In the genomic region with DNA sequence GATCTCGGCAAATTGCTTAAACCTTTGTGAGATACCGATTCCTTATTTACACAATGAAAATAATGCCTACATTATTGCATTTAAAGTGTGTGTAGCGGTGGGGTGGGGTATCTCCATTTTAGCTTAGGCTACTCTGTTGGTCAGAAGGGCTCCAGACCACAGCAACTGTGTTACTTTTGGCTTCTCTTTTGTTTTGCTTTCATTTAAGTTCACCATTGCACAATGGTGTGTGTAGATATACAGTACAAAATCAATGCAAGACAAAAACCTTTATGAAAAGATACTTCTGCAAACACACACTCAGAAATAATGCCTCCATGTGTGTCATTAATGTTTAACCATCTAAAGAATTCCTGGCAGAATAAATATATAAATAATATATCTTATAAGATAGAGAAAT, we compare ENCODE assay signal across 19 cellular contexts.
DNase-seq lines count a peak whose midpoint lies in the region; ATAC-seq and TF ChIP-seq lines count a peak whose summit lies in the region.
"Had no signal": no experiment of that assay in that cellular context is flagged by ENCODE, and none has a peak within 500 bp of the region (broad histone marks: within the 10 kb centered on the region; RNA-seq: fewer than 3 reads in every experiment).

No MANE protein-coding gene starts in this region.

- TF ChIP-seq CTCF in GM23338 (conservative IDR thresholded peaks at IDR 0.05; ENCODE audit: low read depth in 2 of 2) = no peak
- TF ChIP-seq CTCF in fibroblast of mammary gland (conservative IDR thresholded peaks at IDR 0.05; ENCODE audit: control insufficient read depth, insufficient read depth, low read depth, low read length) = no peak

- peaks cover 2% of the 10 kb centered on the region for H3K27me3 Mint-ChIP-seq in GM23338 (ENCODE audit: insufficient read depth, low read depth, poor library complexity)
- H3K27me3 Mint-ChIP-seq: CD8-positive, alpha-beta memory T cell had no signal

- H3K4me3 Mint-ChIP-seq in GM23338 = no peak overlapping the region
- H3K4me3 Mint-ChIP-seq: CD8-positive, alpha-beta memory T cell had no signal

- H3K4me3 ChIP-seq in GM23338 = no peak overlapping the region
- no peak overlapping the region for H3K4me3 ChIP-seq in fibroblast of mammary gland (ENCODE audit: control insufficient read depth, low read depth, low read length)

- H3K36me3 ChIP-seq in GM23338 (ENCODE audit: insufficient read depth) = no peaks in the 10 kb centered on the region

- H3K9me3 Mint-ChIP-seq in GM23338 = no peaks in the 10 kb centered on the region; the same call in 2 of the 3 replicates
- H3K9me3 Mint-ChIP-seq: CD8-positive, alpha-beta memory T cell had no signal

- H2AFZ ChIP-seq in GM23338 = no peak overlapping the region

- H3K79me2 ChIP-seq in GM23338 (replicated peaks; ENCODE audit: insufficient read depth) = no peaks in the 10 kb centered on the region

- no peak for DNase-seq in GM23338 (ENCODE audit: low spot score)
- peak; percentile 33 for DNase-seq in astrocyte of the hippocampus (ENCODE audit: low read depth, low spot score)
- peak; percentile 7 for DNase-seq in fibroblast of mammary gland (ENCODE audit: low read depth)
- DNase-seq in stromal cell of bone marrow (ENCODE audit: low read depth) = peak; percentile 23
- DNase-seq in pons (ENCODE audit: low spot score) = no peak
- DNase-seq in HEK293T (ENCODE audit: extremely low spot score) = no peak
- DNase-seq in stimulated activated CD4-positive, alpha-beta T cell treated with anti-CD3 and anti-CD28 coated beads, Interleukin-4, amount 100 ng/mL, for 4 hours = no peak
- DNase-seq: ACHN; CD8-positive, alpha-beta memory T cell; DMS79; HCEC 1CT; MM.1S; NCI-H1092 treated with DMSO at 0.1 percent for 48 hours; NCI-H146; NCI-H2081 treated with DMSO at 0.1 percent for 48 hours; NCI-H82; PC-3; RPMI8226; SIG-M5 had no signal

- no peaks in the 10 kb centered on the region for H4K20me1 ChIP-seq in GM23338 (replicated peaks; ENCODE audit: insufficient read depth)

- H3K4me1 Mint-ChIP-seq in GM23338 = peaks cover 26% of the 10 kb centered on the region
- H3K4me1 Mint-ChIP-seq: CD8-positive, alpha-beta memory T cell had no signal

- H3K27ac Mint-ChIP-seq in GM23338 = peak overlapping the region; percentile 91
- H3K27ac Mint-ChIP-seq: CD8-positive, alpha-beta memory T cell had no signal

- POLR2A ChIA-PET in HEK293T (lab: Yijun Ruan, JAX) = no interaction called here

- H3K4me2 ChIP-seq in GM23338 = no peak overlapping the region

- no peaks in the 10 kb centered on the region for H3K9me2 ChIP-seq in GM23338 (ENCODE audit: insufficient read depth)

- CTCF ChIA-PET in HEK293T (lab: Yijun Ruan, JAX) = no interaction called here

- no peak for ATAC-seq in GM23338
- ATAC-seq: PC-3 had no signal

- no peaks in the 10 kb centered on the region for H3K36me3 Mint-ChIP-seq in GM23338 (ENCODE audit: low read depth)

- no peaks in the 10 kb centered on the region for H3F3A ChIP-seq in GM23338 (replicated peaks; ENCODE audit: low read depth)

- H3K4me1 ChIP-seq in GM23338 (ENCODE audit: insufficient read depth) = peaks cover 26% of the 10 kb centered on the region

- H3K27me3 ChIP-seq in GM23338 (ENCODE audit: insufficient read depth) = no peaks in the 10 kb centered on the region

- peak overlapping the region; percentile 70; the same call in 1 of the 2 replicates for H3K27ac ChIP-seq in GM23338 (ENCODE audit: low read depth)

TF ChIP-seq in GM23338, 12 proteins besides CTCF, POLR2A, EP300 and RAD21:
- no peak for TF ChIP-seq ETS1 (IDR thresholded peaks at IDR 0.05)

TF ChIP-seq in HEK293T, 16 proteins besides CTCF, POLR2A, EP300 and RAD21:
- TF ChIP-seq FOXM1 (IDR thresholded peaks at IDR 0.05; ENCODE audit: borderline replicate concordance) = no peak
- no peak for TF ChIP-seq L3MBTL2 (conservative IDR thresholded peaks at IDR 0.05)
- no peak for TF ChIP-seq TARDBP (IDR thresholded peaks at IDR 0.05)
- TF ChIP-seq ARNT (IDR thresholded peaks at IDR 0.05) = no peak
- TF ChIP-seq ELF4 (IDR thresholded peaks at IDR 0.05) = no peak
- TF ChIP-seq NFRKB (IDR thresholded peaks at IDR 0.05) = no peak
- no peak for TF ChIP-seq FOXA1 (IDR thresholded peaks at IDR 0.05)
- TF ChIP-seq PKNOX1 (IDR thresholded peaks at IDR 0.05) = no peak
- no peak for TF ChIP-seq SUZ12 (IDR thresholded peaks at IDR 0.05)
- TF ChIP-seq SP1 (IDR thresholded peaks at IDR 0.05) = no peak
- no peak for TF ChIP-seq LEF1 (IDR thresholded peaks at IDR 0.05; ENCODE audit: borderline replicate concordance)
TF ChIP-seq in HEK293T: peak in this region for 0.

Comparison
In these comparisons a context has a peak if more than half of its experiments do, and no peak if none do; other contexts are left out.
1. DNase-seq: peak in astrocyte of the hippocampus (single experiment), fibroblast of mammary gland (single experiment) and stromal cell of bone marrow (single experiment); none in GM23338 (single experiment), pons (single experiment), HEK293T (single experiment) and stimulated activated CD4-positive, alpha-beta T cell treated with anti-CD3 and anti-CD28 coated beads, Interleukin-4, amount 100 ng/mL, for 4 hours (0 of 2).